ENCODE assay signal across 8 cellular contexts in the genomic region with DNA sequence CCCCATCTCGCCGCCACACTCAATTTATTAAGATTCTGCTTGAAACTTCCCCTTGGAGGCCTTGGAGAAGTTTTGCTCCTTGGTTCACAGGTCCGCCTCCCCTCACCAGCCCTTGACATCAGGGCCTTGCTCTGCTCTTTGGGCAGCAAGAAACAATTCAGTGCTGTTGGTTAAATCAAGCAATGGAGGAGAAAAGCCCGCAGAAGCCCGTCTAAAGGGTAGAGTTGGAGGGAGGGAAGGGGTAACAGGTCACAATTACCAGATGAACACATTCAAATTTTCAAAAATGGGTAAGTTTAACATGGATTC. TPM values are rescaled to one million over a fixed set of nuclear protein-coding genes. Genes with fewer than 3 reads are reported as not detected.
A peak's percentile ranks its signal among the peaks of the same experiment; 100 is the strongest.
DNase-seq lines count a peak whose midpoint lies in the region; FAIRE-seq and TF ChIP-seq lines count a peak whose summit lies in the region.

No MANE protein-coding gene starts in this region.

- H3K4me3 Mint-ChIP-seq in stimulated activated naive CD8-positive, alpha-beta T cell treated with anti-CD3 and anti-CD28 coated beads, Interleukin-15, Interleukin-2, amounts not matched to agents 100 ng/mL and 50 ng/mL, for 24 hours = peak overlapping the region; percentile 92

- H3K4me1 Mint-ChIP-seq in stimulated activated naive CD8-positive, alpha-beta T cell treated with anti-CD3 and anti-CD28 coated beads, Interleukin-15, Interleukin-2, amounts not matched to agents 100 ng/mL and 50 ng/mL, for 24 hours (ENCODE audit: low read depth) = peaks cover 73% of the 10 kb centered on the region

- peaks cover 58% of the 10 kb centered on the region for H3K36me3 Mint-ChIP-seq in stimulated activated naive CD8-positive, alpha-beta T cell treated with anti-CD3 and anti-CD28 coated beads, Interleukin-15, Interleukin-2, amounts not matched to agents 100 ng/mL and 50 ng/mL, for 24 hours (ENCODE audit: low read depth)

- TF ChIP-seq CTCF in astrocyte of the cerebellum (IDR thresholded peaks at IDR 0.05; ENCODE audit: low read depth, low read length, missing control alignments) (no peak), D721Med (IDR thresholded peaks at IDR 0.05; ENCODE audit: insufficient read depth, missing control alignments) (no peak)

- DNase-seq in NCI-H146 treated with DMSO at 0.1 percent for 48 hours (lab: John Stamatoyannopoulos, UW; ENCODE audit: unreplicated experiment) (peak; percentile 23), NCI-H146 (lab: John Stamatoyannopoulos, UW) (no peak), MG63 (peak; percentile 27), astrocyte of the cerebellum (ENCODE audit: low read depth) (no peak), kidney tubule cell (ENCODE audit: low spot score) (peak; percentile 23), D721Med (ENCODE audit: insufficient read length, low spot score) (no peak), DMS79 (lab: John Stamatoyannopoulos, UW) (no peak)

- in situ Hi-C loops in astrocyte of the cerebellum (cut with HindIII; ENCODE audit: low sequenced_read_pairs) = no loop called here

- H3K4me3 ChIP-seq in MG63 (peak overlapping the region; percentile 82), astrocyte of the cerebellum (ENCODE audit: low read depth, low read length) (peak overlapping the region; percentile 77)

- no peaks in the 10 kb centered on the region for H3K9me3 ChIP-seq in MG63

- H3K9me3 Mint-ChIP-seq in stimulated activated naive CD8-positive, alpha-beta T cell treated with anti-CD3 and anti-CD28 coated beads, Interleukin-15, Interleukin-2, amounts not matched to agents 100 ng/mL and 50 ng/mL, for 24 hours = no peaks in the 10 kb centered on the region

- no peaks in the 10 kb centered on the region for H3K27me3 ChIP-seq in MG63

- H3K36me3 ChIP-seq in MG63 = peaks cover 52% of the 10 kb centered on the region

- FAIRE-seq in D721Med (lab: Jason Lieb, UNC) = no peak

- peak overlapping the region; percentile 99 for H3K27ac Mint-ChIP-seq in stimulated activated naive CD8-positive, alpha-beta T cell treated with anti-CD3 and anti-CD28 coated beads, Interleukin-15, Interleukin-2, amounts not matched to agents 100 ng/mL and 50 ng/mL, for 24 hours

- no peaks in the 10 kb centered on the region for H3K27me3 Mint-ChIP-seq in stimulated activated naive CD8-positive, alpha-beta T cell treated with anti-CD3 and anti-CD28 coated beads, Interleukin-15, Interleukin-2, amounts not matched to agents 100 ng/mL and 50 ng/mL, for 24 hours

RNA-seq across cellular contexts. Expression of a gene that starts 0.4 kb away (rescaled TPM):
- 20.8 and 40.0 TPM in 2 replicates for total RNA-seq in MG63 (2014; rRNA removed; shearing (Covaris generic); ENCODE audit: low replicate concordance)

RNA-seq across cellular contexts. Expression of a gene that starts 0.5 kb away (rescaled TPM):
- 28.4 and 39.3 TPM in 2 replicates for total RNA-seq in MG63 (2014; rRNA removed; shearing (Covaris generic); ENCODE audit: low replicate concordance)

RNA-seq across cellular contexts. Expression of a gene that starts 13.8 kb away (rescaled TPM):
- 0.10 TPM in 1 of 2 replicates, not detected in the other for total RNA-seq in MG63 (2014; rRNA removed; shearing (Covaris generic); ENCODE audit: low replicate concordance)

RNA-seq across cellular contexts. Expression of a gene that starts 48.9 kb away (rescaled TPM):
- 102 and 126 TPM in 2 replicates for total RNA-seq in MG63 (2014; rRNA removed; shearing (Covaris generic); ENCODE audit: low replicate concordance)

Comparison
In these comparisons a context has a peak if more than half of its experiments do, and no peak if none do; other contexts are left out.
1. DNase-seq: peak in NCI-H146 treated with DMSO at 0.1 percent for 48 hours (single experiment), MG63 (single experiment) and kidney tubule cell (single experiment); none in NCI-H146 (single experiment), astrocyte of the cerebellum (single experiment), D721Med (single experiment) and DMS79 (single experiment).